ENCODE assay signal across 8 cellular contexts in genomic region chr4:98994474-98995182, GRCh38. TPM values are rescaled to one million over a fixed set of nuclear protein-coding genes. Genes with fewer than 3 reads are reported as not detected.
DNase-seq lines count a peak whose midpoint lies in the region; ATAC-seq and TF ChIP-seq lines count a peak whose summit lies in the region.

No MANE protein-coding gene starts in this region.

- H3K4me3 ChIP-seq in A673 (ENCODE audit: low read depth, low read length, poor library complexity, severe bottlenecking), result peak overlapping the region; percentile 50
- peak overlapping the region; percentile 33 to 94 (median 37) for H3K4me3 ChIP-seq in thyroid gland (replicated peaks in 1 of 3)

- BruUV-seq in A673 (replicated peaks; lab: Mats Ljungman, UMichigan), result TSS peak; percentile 83

- no peaks in the 10 kb centered on the region for H3K27me3 ChIP-seq in A673 (replicated peaks; ENCODE audit: insufficient read depth, low read depth, low read length, poor library complexity)
- H3K27me3 ChIP-seq in layer of hippocampus (ENCODE audit: control insufficient read depth, insufficient read depth, low read length), result no peaks in the 10 kb centered on the region
- H3K27me3 ChIP-seq in thyroid gland, result no peaks in the 10 kb centered on the region

- H3K9me3 ChIP-seq in A673 (ENCODE audit: low read depth, low read length, poor library complexity, severe bottlenecking) (no peaks in the 10 kb centered on the region), thyroid gland (no peaks in the 10 kb centered on the region)

- ATAC-seq in HG02571 (IDR thresholded peaks at IDR 0.05; ENCODE audit: unreplicated experiment) (peak; percentile 8), GM18502 (IDR thresholded peaks at IDR 0.05; ENCODE audit: poor library complexity, unreplicated experiment) (no peak), HG03378 (IDR thresholded peaks at IDR 0.05; ENCODE audit: unreplicated experiment) (no peak)

- no peak for TF ChIP-seq POLR2A in thyroid gland (IDR thresholded peaks at IDR 0.05)

- no peaks in the 10 kb centered on the region for H3K4me1 ChIP-seq in A673 (ENCODE audit: insufficient read depth, low read length, poor library complexity, severe bottlenecking)
- H3K4me1 ChIP-seq in thyroid gland, result peaks cover 12 to 17% of the 10 kb centered on the region in 2 donors

- CTCF ChIA-PET in A673 (lab: Charles Lee), result interaction anchor here (0.6 to 1.2 kb wide), 5 partner anchors 12 to 409 kb away, joined by 3 to 15 read pairs (median 3); partner anchors contain the start of gene ADH5

- in situ Hi-C loops in GM13977 (cut with MboI; ENCODE audit: low pct_unique_long_range_greater_than_20kb, low sequenced_read_pairs, unreplicated experiment), result no loop called here

- POLR2A ChIA-PET in A673 (lab: Charles Lee; ENCODE audit: low non-redundant PET), result interaction anchor here (0.6 kb wide), 1 partner anchor 44 kb away, joined by 5 read pairs; no protein-coding TSS in a partner anchor

- peak; percentile 9 for DNase-seq in A673 (ENCODE audit: low spot score)
- DNase-seq in amniotic epithelial cell (ENCODE audit: low read depth), result peak; percentile 19
- peak in 1 of 2 donors; percentile 10 for DNase-seq in thyroid gland
- no peak for DNase-seq in GM13977 (ENCODE audit: low spot score)

- intact Hi-C loops in A673 (cut with micrococcal nuclease; ENCODE audit: unreplicated experiment) (loop anchor here (1.0 to 2.0 kb wide), 2 partner anchors 62 to 66 kb away; partner anchors contain the start of gene EIF4E), thyroid gland (cut with DNase I) (loop anchor here (5.0 kb wide), 1 partner anchor 63 kb away; no protein-coding TSS in a partner anchor)

- H3K36me3 ChIP-seq in A673 (ENCODE audit: insufficient read depth, low read length, poor library complexity, severe bottlenecking) (no peaks in the 10 kb centered on the region), thyroid gland (no peaks in the 10 kb centered on the region)

- peak overlapping the region; percentile 68 for H3K27ac ChIP-seq in A673 (ENCODE audit: low read depth, low read length, poor library complexity, severe bottlenecking)
- H3K27ac ChIP-seq in layer of hippocampus (ENCODE audit: low read depth, low read length), result peak overlapping the region; percentile 89
- peak overlapping the region; percentile 86 to 97 (median 94) for H3K27ac ChIP-seq in thyroid gland

- WGBS in thyroid gland, 2 donors, result 39 to 41% methylated on average over 17 of the region's 17 CpGs

- TF ChIP-seq CTCF in A673 (conservative IDR thresholded peaks at IDR 0.05; ENCODE audit: low read depth, low read length), result no peak
- TF ChIP-seq CTCF in thyroid gland (IDR thresholded peaks at IDR 0.05), result no peak
- no peak for TF ChIP-seq CTCF in GM13977 (IDR thresholded peaks at IDR 0.05; ENCODE audit: extremely low read depth, insufficient read depth, missing control alignments)

RNA-seq across cellular contexts. Expression of gene METAP1, which starts 0.9 kb away (rescaled TPM):
- total RNA-seq in A673 (2021) (72.2 and 81.3 TPM in 2 replicates), thyroid gland (10 to 100 TPM; 33.4 to 43.1 (median 37.6) TPM)
